Comparison of ENCODE assay signal across 1 cellular context in genomic region chr3:52437326-52438103, GRCh38.
TF ChIP-seq lines count a peak whose summit lies in the region.

No MANE protein-coding gene starts in this region.

TF ChIP-seq in HepG2, 621 proteins besides CTCF, POLR2A, EP300 and RAD21:
- TF ChIP-seq ZNF407 (CRISPR knock-in tag; IDR thresholded peaks at IDR 0.05; ENCODE audit: not compliant biosample characterization): no peak
- no peak for TF ChIP-seq ZNF142 (CRISPR knock-in tag; IDR thresholded peaks at IDR 0.05)
- no peak for TF ChIP-seq ZC3H4 (CRISPR knock-in tag; IDR thresholded peaks at IDR 0.05; ENCODE audit: borderline replicate concordance)
- no peak for TF ChIP-seq ARID5B (CRISPR knock-in tag; IDR thresholded peaks at IDR 0.05)
- TF ChIP-seq JUNB (CRISPR knock-in tag; IDR thresholded peaks at IDR 0.05; ENCODE audit: borderline replicate concordance): no peak
- no peak for TF ChIP-seq MLXIP (CRISPR knock-in tag; IDR thresholded peaks at IDR 0.05; ENCODE audit: borderline replicate concordance)
- no peak for TF ChIP-seq MLLT10 (CRISPR knock-in tag; IDR thresholded peaks at IDR 0.05)
- TF ChIP-seq ZNF446 (CRISPR knock-in tag; IDR thresholded peaks at IDR 0.05): no peak
- no peak for TF ChIP-seq MAF1 (CRISPR knock-in tag; IDR thresholded peaks at IDR 0.05; ENCODE audit: borderline replicate concordance)
- no peak for TF ChIP-seq HNRNPLL (IDR thresholded peaks at IDR 0.05; ENCODE audit: low read depth, low read length, poor library complexity, severe bottlenecking)
- TF ChIP-seq ZNF567 (CRISPR knock-in tag; IDR thresholded peaks at IDR 0.05; ENCODE audit: borderline replicate concordance): no peak
- TF ChIP-seq ZNF770 (CRISPR knock-in tag; IDR thresholded peaks at IDR 0.05): no peak
